ENCODE assay signal across 30 cellular contexts in the genomic region with DNA sequence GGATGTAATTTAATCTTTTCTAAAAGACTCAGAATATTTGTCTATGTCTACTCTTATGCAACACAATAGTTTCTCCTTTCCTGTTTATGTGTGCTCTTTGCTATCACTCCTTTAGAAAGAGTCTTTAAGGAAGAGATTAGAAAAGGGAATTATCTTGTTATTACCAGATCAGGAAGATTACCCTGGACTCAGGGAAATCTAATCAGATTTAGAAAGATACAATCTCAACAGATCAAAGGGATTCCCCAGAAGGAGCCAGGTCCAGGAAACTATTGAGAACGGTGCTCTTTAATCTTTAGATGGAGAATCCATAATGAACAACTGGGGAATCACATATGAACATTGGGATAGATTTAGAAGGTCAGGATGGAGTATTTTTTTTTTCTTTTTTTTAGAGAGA.
"Had no signal": no experiment of that assay in that cellular context is flagged by ENCODE, and none has a peak within 500 bp of the region (broad histone marks: within the 10 kb centered on the region; RNA-seq: fewer than 3 reads in every experiment).

No MANE protein-coding gene starts in this region.

- H3K36me3 ChIP-seq: adrenal gland, colonic mucosa had no signal

- H3K27ac Mint-ChIP-seq: activated CD4-positive, alpha-beta memory T cell treated with anti-CD3 and anti-CD28 coated beads, Interleukin-2, amount 10 ng/mL, durations not matched to agents 7 days and 5 days; activated CD4-positive, alpha-beta T cell treated with anti-CD3 and anti-CD28 coated beads, Interleukin-2, amount 10 ng/mL, durations not matched to agents 7 days and 5 days; activated naive CD4-positive, alpha-beta T cell treated with anti-CD3 and anti-CD28 coated beads for 36 hours; activated naive CD4-positive, alpha-beta T cell treated with anti-CD3 and anti-CD28 coated beads, Interleukin-2, amount 50 U/mL, for 24 hours; activated naive CD8-positive, alpha-beta T cell treated with anti-CD3 and anti-CD28 coated beads for 36 hours; activated naive CD8-positive, alpha-beta T cell treated with anti-CD3 and anti-CD28 coated beads, Interleukin-2, amount 50 U/mL, for 24 hours; activated T-helper 1 cell treated with anti-CD3 and anti-CD28 coated beads, Interleukin-12 subunit alpha, Interleukin-12 subunit beta, Interleukin-2, Interleukin-4 antibody, amounts not matched to agents 30 ng/mL and 10 ng/mL and 1 ng/mL, durations not matched to agents 14 hours and 24 hours and 36 hours; activated T-helper 2 cell treated with anti-CD3 and anti-CD28 coated beads, Interferon-gamma antibody, Interleukin-2, Interleukin-4, amounts not matched to agents 10 μg/mL and 5 μg/mL and 100 μg/mL, durations not matched to agents 14 hours and 24 hours and 36 hours; endodermal cell; T-helper 17 cell; WTC11 had no signal

- H3K4me3 ChIP-seq: adrenal gland, body of pancreas, colonic mucosa had no signal

- DNase-seq: activated CD4-positive, alpha-beta memory T cell treated with anti-CD3 and anti-CD28 coated beads, Interleukin-2, amount 10 ng/mL, durations not matched to agents 7 days and 5 days; activated CD4-positive, alpha-beta T cell treated with anti-CD3 and anti-CD28 coated beads for 1 hour; activated CD4-positive, alpha-beta T cell treated with anti-CD3 and anti-CD28 coated beads for 4 hours; activated CD4-positive, alpha-beta T cell treated with anti-CD3 and anti-CD28 coated beads, Interleukin-2, amount 10 ng/mL, durations not matched to agents 7 days and 5 days; activated CD4-positive, alpha-beta T cell treated with anti-CD3 and anti-CD28 coated beads, Interleukin-2, amount 50 U/mL, for 4 hours; activated CD8-positive, alpha-beta memory T cell treated with anti-CD3 and anti-CD28 coated beads, Interleukin-2, amount 50 U/mL, for 48 hours; activated effector memory CD4-positive, alpha-beta T cell treated with anti-CD3 and anti-CD28 coated beads, Interleukin-2, amount 50 U/mL, for 16 hours; activated naive CD4-positive, alpha-beta T cell treated with anti-CD3 and anti-CD28 coated beads for 36 hours; activated naive CD8-positive, alpha-beta T cell treated with anti-CD3 and anti-CD28 coated beads for 36 hours; activated naive CD8-positive, alpha-beta T cell treated with anti-CD3 and anti-CD28 coated beads, Interleukin-2, amount 50 U/mL, for 24 hours; activated T-cell treated with anti-CD3 and anti-CD28 coated beads for 4 hours; activated T-cell treated with anti-CD3 and anti-CD28 coated beads, Interleukin-2, amount 50 U/mL, for 4 hours; adrenal gland; amygdala; aorta; body of pancreas; central memory CD4-positive, alpha-beta T cell; cerebellar nuclear complex; colonic mucosa; effector memory CD4-positive, alpha-beta T cell; endodermal cell; foreskin fibroblast; head of caudate nucleus; T-helper 1 cell; T-helper 17 cell had no signal

- H3K36me3 Mint-ChIP-seq: activated naive CD4-positive, alpha-beta T cell treated with anti-CD3 and anti-CD28 coated beads, Interleukin-2, amount 50 U/mL, for 24 hours; activated naive CD8-positive, alpha-beta T cell treated with anti-CD3 and anti-CD28 coated beads for 36 hours; WTC11 had no signal

- H3K27me3 ChIP-seq: adrenal gland, body of pancreas, colonic mucosa had no signal

- H3K4me1 ChIP-seq: adrenal gland, body of pancreas, colonic mucosa had no signal

- H3K27ac ChIP-seq: adrenal gland, body of pancreas, colonic mucosa had no signal

- H3K4me1 Mint-ChIP-seq: activated CD4-positive, alpha-beta memory T cell treated with anti-CD3 and anti-CD28 coated beads, Interleukin-2, amount 10 ng/mL, durations not matched to agents 7 days and 5 days; activated CD4-positive, alpha-beta T cell treated with anti-CD3 and anti-CD28 coated beads, Interleukin-2, amount 10 ng/mL, durations not matched to agents 7 days and 5 days; activated naive CD4-positive, alpha-beta T cell treated with anti-CD3 and anti-CD28 coated beads, Interleukin-2, amount 50 U/mL, for 24 hours; activated naive CD8-positive, alpha-beta T cell treated with anti-CD3 and anti-CD28 coated beads for 36 hours; activated naive CD8-positive, alpha-beta T cell treated with anti-CD3 and anti-CD28 coated beads, Interleukin-2, amount 50 U/mL, for 24 hours; T-helper 17 cell had no signal

- ATAC-seq: activated naive CD8-positive, alpha-beta T cell treated with anti-CD3 and anti-CD28 coated beads, Interleukin-2, amount 50 U/mL, for 24 hours; activated T-cell treated with anti-CD3 and anti-CD28 coated beads, Interleukin-2, amount 50 U/mL, for 4 hours; body of pancreas; esophagus mucosa; T-helper 17 cell; WTC11 had no signal

- H3K9me3 Mint-ChIP-seq: activated CD4-positive, alpha-beta memory T cell treated with anti-CD3 and anti-CD28 coated beads, Interleukin-2, amount 10 ng/mL, durations not matched to agents 7 days and 5 days; activated CD4-positive, alpha-beta T cell treated with anti-CD3 and anti-CD28 coated beads, Interleukin-2, amount 10 ng/mL, durations not matched to agents 7 days and 5 days; activated naive CD4-positive, alpha-beta T cell treated with anti-CD3 and anti-CD28 coated beads for 36 hours; activated naive CD4-positive, alpha-beta T cell treated with anti-CD3 and anti-CD28 coated beads, Interleukin-2, amount 50 U/mL, for 24 hours; activated naive CD8-positive, alpha-beta T cell treated with anti-CD3 and anti-CD28 coated beads for 36 hours; activated naive CD8-positive, alpha-beta T cell treated with anti-CD3 and anti-CD28 coated beads, Interleukin-2, amount 50 U/mL, for 24 hours; activated T-cell treated with anti-CD3 and anti-CD28 coated beads, Interleukin-2, amount 50 U/mL, for 4 hours; activated T-helper 1 cell treated with anti-CD3 and anti-CD28 coated beads, Interleukin-12 subunit alpha, Interleukin-12 subunit beta, Interleukin-2, Interleukin-4 antibody, amounts not matched to agents 30 ng/mL and 10 ng/mL and 1 ng/mL, durations not matched to agents 14 hours and 24 hours and 36 hours; activated T-helper 2 cell treated with anti-CD3 and anti-CD28 coated beads, Interferon-gamma antibody, Interleukin-2, Interleukin-4, amounts not matched to agents 10 μg/mL and 5 μg/mL and 100 μg/mL, durations not matched to agents 14 hours and 24 hours and 36 hours; endodermal cell had no signal

- H3K4me3 Mint-ChIP-seq: activated CD4-positive, alpha-beta memory T cell treated with anti-CD3 and anti-CD28 coated beads, Interleukin-2, amount 10 ng/mL, durations not matched to agents 7 days and 5 days; activated CD4-positive, alpha-beta T cell treated with anti-CD3 and anti-CD28 coated beads, Interleukin-2, amount 10 ng/mL, durations not matched to agents 7 days and 5 days; activated naive CD4-positive, alpha-beta T cell treated with anti-CD3 and anti-CD28 coated beads for 36 hours; activated naive CD4-positive, alpha-beta T cell treated with anti-CD3 and anti-CD28 coated beads, Interleukin-2, amount 50 U/mL, for 24 hours; activated naive CD8-positive, alpha-beta T cell treated with anti-CD3 and anti-CD28 coated beads for 36 hours; activated naive CD8-positive, alpha-beta T cell treated with anti-CD3 and anti-CD28 coated beads, Interleukin-2, amount 50 U/mL, for 24 hours; activated T-cell treated with anti-CD3 and anti-CD28 coated beads, Interleukin-2, amount 50 U/mL, for 4 hours; activated T-helper 1 cell treated with anti-CD3 and anti-CD28 coated beads, Interleukin-12 subunit alpha, Interleukin-12 subunit beta, Interleukin-2, Interleukin-4 antibody, amounts not matched to agents 30 ng/mL and 10 ng/mL and 1 ng/mL, durations not matched to agents 14 hours and 24 hours and 36 hours; endodermal cell; T-helper 17 cell; WTC11 had no signal

- H3K9me3 ChIP-seq: adrenal gland, body of pancreas, colonic mucosa had no signal

- H3K27me3 Mint-ChIP-seq: activated CD4-positive, alpha-beta memory T cell treated with anti-CD3 and anti-CD28 coated beads, Interleukin-2, amount 10 ng/mL, durations not matched to agents 7 days and 5 days; activated CD4-positive, alpha-beta T cell treated with anti-CD3 and anti-CD28 coated beads, Interleukin-2, amount 10 ng/mL, durations not matched to agents 7 days and 5 days; activated naive CD4-positive, alpha-beta T cell treated with anti-CD3 and anti-CD28 coated beads, Interleukin-2, amount 50 U/mL, for 24 hours; activated naive CD8-positive, alpha-beta T cell treated with anti-CD3 and anti-CD28 coated beads for 36 hours had no signal
